In the genomic region with DNA sequence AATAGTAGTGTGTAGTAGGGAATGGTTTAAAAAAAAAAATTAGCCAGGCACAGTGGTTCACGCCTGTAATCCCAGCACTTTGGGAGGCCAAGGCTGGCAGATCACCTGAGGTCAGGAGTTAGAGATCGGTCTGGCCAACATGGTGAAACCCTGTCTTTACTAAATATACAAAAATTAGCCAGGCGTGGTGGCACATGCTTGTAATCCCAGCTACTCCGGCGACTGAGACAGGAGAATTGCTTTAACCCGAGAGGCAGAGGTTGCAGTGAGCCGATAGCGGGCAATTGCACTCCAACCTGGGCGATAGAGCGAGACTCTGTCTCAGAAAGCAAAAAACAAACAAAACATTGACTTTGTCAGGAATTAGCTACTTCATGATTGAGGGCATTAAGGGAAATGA, we compare ENCODE assay signal across 16 cellular contexts. TPM values are rescaled to one million over a fixed set of nuclear protein-coding genes. Genes with fewer than 3 reads are reported as not detected.
DNase-seq lines count a peak whose midpoint lies in the region; ATAC-seq and TF ChIP-seq lines count a peak whose summit lies in the region.
"Not testable (repeated sequence)": the region's sequence is repeated elsewhere in the genome, so short reads cannot be mapped to it uniquely, and the experiment has no call there.
"Had no signal": no experiment of that assay in that cellular context is flagged by ENCODE, and none has a peak within 500 bp of the region (broad histone marks: within the 10 kb centered on the region; RNA-seq: fewer than 3 reads in every experiment).

No MANE protein-coding gene starts in this region.

- TF ChIP-seq CTCF in PC-3 (conservative IDR thresholded peaks at IDR 0.05; ENCODE audit: low read depth, low read length); spleen (IDR thresholded peaks at IDR 0.05 in 8 of 11, conservative IDR thresholded peaks at IDR 0.05 in 3 of 11): not testable (repeated sequence)

- in situ Hi-C loops in GM23248 (cut with MboI): not testable (repeated sequence)

- H3K4me1 Mint-ChIP-seq in activated CD4-positive, alpha-beta T cell treated with anti-CD3 and anti-CD28 coated beads, Interleukin-2, amount 10 ng/mL, durations not matched to agents 7 days and 5 days: peaks cover 67% of the 10 kb centered on the region
- peaks cover 67% of the 10 kb centered on the region for H3K4me1 Mint-ChIP-seq in dendritic cell treated with granulocyte-macrophage colony-stimulating factor and Interleukin-4, amounts not matched to agents 40 ng/mL and 50 ng/mL, for 4 days (ENCODE audit: low read depth)
- peaks cover 19 to 78% (median 63%) of the 10 kb centered on the region in 4 donors for H3K4me1 Mint-ChIP-seq in naive thymus-derived CD8-positive, alpha-beta T cell

- POLR2A ChIA-PET in PC-3 (lab: Charles Lee; ENCODE audit: unreplicated experiment): not testable (repeated sequence)
- POLR2A ChIA-PET in activated CD4-positive, alpha-beta T cell treated with anti-CD3 and anti-CD28 coated beads, Interleukin-2, amount 10 ng/mL, durations not matched to agents 7 days and 5 days (lab: Charles Lee): interaction anchor here (0.5 kb wide), 1 partner anchor 44 kb away, joined by 3 read pairs; no protein-coding TSS in a partner anchor
- POLR2A ChIA-PET in naive thymus-derived CD8-positive, alpha-beta T cell (lab: Charles Lee): interaction anchor here (1.2 to 4.2 kb wide), 7 partner anchors 12 to 99 kb away, joined by 4 to 52 read pairs (median 10); a partner anchor contains a TSS

- intact Hi-C loops in PC-3 (cut with micrococcal nuclease); spleen (cut with DNase I; ENCODE audit: low total_unique reads): not testable (repeated sequence)
- intact Hi-C loops in dendritic cell treated with granulocyte-macrophage colony-stimulating factor and Interleukin-4, amounts not matched to agents 40 ng/mL and 50 ng/mL, for 4 days (cut with micrococcal nuclease): loop anchor here (5.0 kb wide), 1 partner anchor 45 kb away; a partner anchor contains a TSS

- not testable (repeated sequence) for H3K9me2 ChIP-seq in GM23248 (ENCODE audit: insufficient read depth); PC-3 (replicated peaks; ENCODE audit: low read length)

- not testable (repeated sequence) for TF ChIP-seq POLR2A in spleen (IDR thresholded peaks at IDR 0.05)

- not testable (repeated sequence) for H3K27me3 ChIP-seq in GM23248 (replicated peaks; ENCODE audit: insufficient read depth); PC-3 (ENCODE audit: low read length); spleen (replicated peaks in 1 of 7)

- H3K27ac Mint-ChIP-seq in activated CD4-positive, alpha-beta T cell treated with anti-CD3 and anti-CD28 coated beads, Interleukin-2, amount 10 ng/mL, durations not matched to agents 7 days and 5 days: not testable (repeated sequence)
- peak overlapping the region; percentile 92 to 99 for H3K27ac Mint-ChIP-seq in activated naive CD4-positive, alpha-beta T cell treated with anti-CD3 and anti-CD28 coated beads, Interleukin-2, amount 50 U/mL, for 72 hours
- H3K27ac Mint-ChIP-seq in dendritic cell treated with granulocyte-macrophage colony-stimulating factor and Interleukin-4, amounts not matched to agents 40 ng/mL and 50 ng/mL, for 4 days: peak overlapping the region; percentile 92
- H3K27ac Mint-ChIP-seq in naive thymus-derived CD8-positive, alpha-beta T cell: peak overlapping the region in 9 of 10 donors; percentile 44 to 99 (median 90)

- not testable (repeated sequence) for H3K27me3 Mint-ChIP-seq in activated CD4-positive, alpha-beta T cell treated with anti-CD3 and anti-CD28 coated beads, Interleukin-2, amount 10 ng/mL, durations not matched to agents 7 days and 5 days; dendritic cell treated with granulocyte-macrophage colony-stimulating factor and Interleukin-4, amounts not matched to agents 40 ng/mL and 50 ng/mL, for 4 days; naive thymus-derived CD8-positive, alpha-beta T cell

- H3K36me3 ChIP-seq in GM23248 (ENCODE audit: low read depth): not testable (repeated sequence)
- H3K36me3 ChIP-seq in PC-3 (ENCODE audit: low read depth, low read length) (peaks cover 21% of the 10 kb centered on the region), spleen (peaks cover 0 to 52% (median 18%) of the 10 kb centered on the region in 6 donors)

- peaks cover 42% of the 10 kb centered on the region for H3K79me2 ChIP-seq in GM23248 (ENCODE audit: insufficient read depth)
- H3K79me2 ChIP-seq in PC-3 (ENCODE audit: low read length): peaks cover 52% of the 10 kb centered on the region

- H3K9me3 ChIP-seq in GM23248 (ENCODE audit: low read depth); PC-3 (ENCODE audit: low read length); spleen: not testable (repeated sequence)

- H3K27ac ChIP-seq in GM23248 (peak overlapping the region; percentile 100), PC-3 (ENCODE audit: low read length) (peak overlapping the region; percentile 98), spleen (peak overlapping the region in 5 of 8 donors; percentile 66 to 94 (median 87))

- not testable (repeated sequence) for H3K9me3 Mint-ChIP-seq in activated CD4-positive, alpha-beta T cell treated with anti-CD3 and anti-CD28 coated beads, Interleukin-2, amount 10 ng/mL, durations not matched to agents 7 days and 5 days; activated naive CD4-positive, alpha-beta T cell treated with anti-CD3 and anti-CD28 coated beads, Interleukin-2, amount 50 U/mL, for 72 hours; dendritic cell treated with granulocyte-macrophage colony-stimulating factor and Interleukin-4, amounts not matched to agents 40 ng/mL and 50 ng/mL, for 4 days; naive thymus-derived CD8-positive, alpha-beta T cell

- H3K4me1 ChIP-seq in GM23248 (ENCODE audit: insufficient read depth) (peaks cover 46% of the 10 kb centered on the region), PC-3 (ENCODE audit: insufficient read depth, low read length) (peaks cover 49% of the 10 kb centered on the region), spleen (peaks cover 33 to 75% (median 66%) of the 10 kb centered on the region in 6 donors)

- WGBS in GM23248 (ENCODE audit: low coverage in 1 of 2, low lambda C conversion rate in 2 of 2, missing lambda C conversion rate in 2 of 2), 2 experiments: 92 to 95% methylated on average over 10 of the region's 10 CpGs
- 94 to 97% (median 95%) methylated on average over 10 of the region's 10 CpGs for WGBS in spleen, 5 donors

- H3K4me3 ChIP-seq in GM23248 (peak overlapping the region; percentile 93), PC-3 (ENCODE audit: low read length) (peak overlapping the region; percentile 96), spleen (peak overlapping the region in 1 of 8 donors; percentile 98)

- H3K36me3 Mint-ChIP-seq in activated CD4-positive, alpha-beta T cell treated with anti-CD3 and anti-CD28 coated beads, Interleukin-2, amount 10 ng/mL, durations not matched to agents 7 days and 5 days (ENCODE audit: low read depth): peaks cover 51% of the 10 kb centered on the region
- H3K36me3 Mint-ChIP-seq in activated naive CD4-positive, alpha-beta T cell treated with anti-CD3 and anti-CD28 coated beads, Interleukin-2, amount 50 U/mL, for 72 hours: peaks cover 61 to 68% of the 10 kb centered on the region in 2 donors
- peaks cover 90% of the 10 kb centered on the region for H3K36me3 Mint-ChIP-seq in dendritic cell treated with granulocyte-macrophage colony-stimulating factor and Interleukin-4, amounts not matched to agents 40 ng/mL and 50 ng/mL, for 4 days (ENCODE audit: low read depth)
- peaks cover 0 to 36% (median 2%) of the 10 kb centered on the region in 3 donors for H3K36me3 Mint-ChIP-seq in naive thymus-derived CD8-positive, alpha-beta T cell

- DNase-seq in GM23248; PC-3; activated CD4-positive, alpha-beta T cell treated with anti-CD3 and anti-CD28 coated beads, Interleukin-2, amount 10 ng/mL, durations not matched to agents 7 days and 5 days; activated naive CD4-positive, alpha-beta T cell treated with anti-CD3 and anti-CD28 coated beads, Interleukin-2, amount 50 U/mL, for 72 hours (ENCODE audit: low spot score in 2 of 2); naive thymus-derived CD8-positive, alpha-beta T cell; spleen: not testable (repeated sequence)

- H3K4me2 ChIP-seq in GM23248 (ENCODE audit: unreplicated experiment) (peak overlapping the region; percentile 90), PC-3 (ENCODE audit: low read length) (peak overlapping the region; percentile 90)

- not testable (repeated sequence) for H4K20me1 ChIP-seq in GM23248 (ENCODE audit: insufficient read depth); PC-3 (ENCODE audit: low read length)

- H3K9ac ChIP-seq in GM23248 (peak overlapping the region; percentile 96), PC-3 (ENCODE audit: low read length) (peak overlapping the region; percentile 91; the same call in 1 of the 2 replicates)

- peak overlapping the region; percentile 97 for H3K4me3 Mint-ChIP-seq in activated CD4-positive, alpha-beta T cell treated with anti-CD3 and anti-CD28 coated beads, Interleukin-2, amount 10 ng/mL, durations not matched to agents 7 days and 5 days
- H3K4me3 Mint-ChIP-seq in dendritic cell treated with granulocyte-macrophage colony-stimulating factor and Interleukin-4, amounts not matched to agents 40 ng/mL and 50 ng/mL, for 4 days: peak overlapping the region; percentile 94
- peak overlapping the region; percentile 22 to 100 (median 98) for H3K4me3 Mint-ChIP-seq in naive thymus-derived CD8-positive, alpha-beta T cell

- BruUV-seq in PC-3 (replicated peaks; lab: Mats Ljungman, UMichigan): not testable (repeated sequence)

- not testable (repeated sequence) for ATAC-seq in PC-3; activated naive CD4-positive, alpha-beta T cell treated with anti-CD3 and anti-CD28 coated beads, Interleukin-2, amount 50 U/mL, for 72 hours; naive thymus-derived CD8-positive, alpha-beta T cell

- CTCF ChIA-PET in PC-3 (lab: Charles Lee): interaction anchor here (0.6 kb wide), 1 partner anchor 24 kb away, joined by 3 read pairs; a partner anchor contains a TSS
- CTCF ChIA-PET in activated CD4-positive, alpha-beta T cell treated with anti-CD3 and anti-CD28 coated beads, Interleukin-2, amount 10 ng/mL, durations not matched to agents 7 days and 5 days (lab: Charles Lee): interaction anchor here (0.9 to 2.9 kb wide), 6 partner anchors 24 to 231 kb away, joined by 3 to 30 read pairs (median 4); a partner anchor contains a TSS

- H3F3A ChIP-seq in GM23248 (ENCODE audit: insufficient read depth): peaks cover 55% of the 10 kb centered on the region
- H3F3A ChIP-seq in PC-3 (ENCODE audit: low read length, unreplicated experiment): not testable (repeated sequence)

- H2AFZ ChIP-seq in GM23248; PC-3 (ENCODE audit: low read length): not testable (repeated sequence)

RNA-seq across cellular contexts. Expression of a gene that starts 1.8 kb away (rescaled TPM):
- 380 and 393 TPM in 2 replicates for total RNA-seq in GM23248 (2014; rRNA removed; shearing (Covaris generic))
- polyA plus RNA-seq in GM23248 (2016; fragmentation: Nextera tagmentation; extraction: Ambion mirVana) (609 and 625 TPM in 2 replicates), spleen (1,000 to 10,000 TPM; 1,813 to 2,525 (median 1,837) TPM)
- total RNA-seq in PC-3 (2014; rRNA removed) (476 and 519 TPM in 2 replicates), spleen (100 to 1,000 TPM; 399 to 795 (median 497) TPM)
- total RNA-seq in activated CD4-positive, alpha-beta T cell treated with anti-CD3 and anti-CD28 coated beads, Interleukin-2, amount 10 ng/mL, durations not matched to agents 7 days and 5 days: 100 to 1,000 TPM; 305 to 335 TPM
- 100 to 1,000 TPM; 334 to 355 TPM for total RNA-seq in activated naive CD4-positive, alpha-beta T cell treated with anti-CD3 and anti-CD28 coated beads, Interleukin-2, amount 50 U/mL, for 72 hours
- 100 to 1,000 TPM; 663 to 692 TPM for total RNA-seq in naive thymus-derived CD8-positive, alpha-beta T cell
- 1,000 to 10,000 TPM; 1,657 to 1,928 (median 1,896) TPM for polyA plus RNA-seq in naive thymus-derived CD8-positive, alpha-beta T cell

RNA-seq across cellular contexts. Expression of a gene that starts 2.4 kb away (rescaled TPM):
- 39.6 and 48.9 TPM in 2 replicates for total RNA-seq in GM23248 (2014; rRNA removed; shearing (Covaris generic))
- polyA plus RNA-seq in GM23248 (2016; fragmentation: Nextera tagmentation; extraction: Ambion mirVana) (47.8 and 52.4 TPM in 2 replicates), spleen (10 to 100 TPM; 56.6 to 79.2 (median 76.0) TPM)
- total RNA-seq in PC-3 (2014; rRNA removed) (81.0 and 89.9 TPM in 2 replicates), spleen (10 to 100 TPM; 31.1 to 53.3 (median 34.9) TPM)
- total RNA-seq in activated CD4-positive, alpha-beta T cell treated with anti-CD3 and anti-CD28 coated beads, Interleukin-2, amount 10 ng/mL, durations not matched to agents 7 days and 5 days: 10 to 100 TPM; 47.9 to 56.4 TPM
- 10 to 100 TPM; 63.8 to 91.5 TPM for total RNA-seq in activated naive CD4-positive, alpha-beta T cell treated with anti-CD3 and anti-CD28 coated beads, Interleukin-2, amount 50 U/mL, for 72 hours
- 10 to 100 TPM; 48.3 to 53.5 TPM for total RNA-seq in naive thymus-derived CD8-positive, alpha-beta T cell
- 10 to 100 TPM; 64.4 to 81.2 (median 68.6) TPM for polyA plus RNA-seq in naive thymus-derived CD8-positive, alpha-beta T cell

RNA-seq across cellular contexts. Expression of a gene that starts 24.3 kb away (rescaled TPM):
- 63.4 and 72.0 TPM in 2 replicates for total RNA-seq in GM23248 (2014; rRNA removed; shearing (Covaris generic))
- polyA plus RNA-seq in GM23248 (2016; fragmentation: Nextera tagmentation; extraction: Ambion mirVana): 46.6 and 49.7 TPM in 2 replicates
- 53.5 and 55.8 TPM in 2 replicates for total RNA-seq in PC-3 (2014; rRNA removed)
- total RNA-seq in activated CD4-positive, alpha-beta T cell treated with anti-CD3 and anti-CD28 coated beads, Interleukin-2, amount 10 ng/mL, durations not matched to agents 7 days and 5 days: 10 to 100 TPM; 59.1 to 63.0 TPM
- 10 to 100 TPM; 52.3 to 83.5 TPM for total RNA-seq in activated naive CD4-positive, alpha-beta T cell treated with anti-CD3 and anti-CD28 coated beads, Interleukin-2, amount 50 U/mL, for 72 hours
- 10 to 100 TPM; 66.8 to 68.2 TPM for total RNA-seq in naive thymus-derived CD8-positive, alpha-beta T cell
- 10 to 100 TPM; 34.1 to 57.2 (median 39.3) TPM for polyA plus RNA-seq in naive thymus-derived CD8-positive, alpha-beta T cell
- 10 to 100 TPM; 39.3 to 67.9 (median 49.7) TPM for total RNA-seq in spleen
- polyA plus RNA-seq in spleen: 10 to 100 TPM; 32.4 to 42.4 (median 33.5) TPM

RNA-seq across cellular contexts. Expression of a gene that starts 29.0 kb away (rescaled TPM):
- total RNA-seq in GM23248 (2014; rRNA removed; shearing (Covaris generic)): 5.6 and 8.5 TPM in 2 replicates
- polyA plus RNA-seq in GM23248 (2016; fragmentation: Nextera tagmentation; extraction: Ambion mirVana) (2.0 and 3.3 TPM in 2 replicates), spleen (1 to 10 TPM in 1 of 3 donors, under 1 TPM in 2; 0.85 to 1.9 (median 0.93) TPM)
- total RNA-seq in PC-3 (2014; rRNA removed) (31.6 and 37.3 TPM in 2 replicates), spleen (1 to 10 TPM; 1.7 to 7.2 (median 4.7) TPM)
- total RNA-seq in activated CD4-positive, alpha-beta T cell treated with anti-CD3 and anti-CD28 coated beads, Interleukin-2, amount 10 ng/mL, durations not matched to agents 7 days and 5 days: 100 to 1,000 TPM; 107 to 125 TPM
- total RNA-seq in activated naive CD4-positive, alpha-beta T cell treated with anti-CD3 and anti-CD28 coated beads, Interleukin-2, amount 50 U/mL, for 72 hours: 10 to 100 TPM; 32.8 to 76.3 TPM
- under 1 TPM; 0.27 to 0.81 TPM for total RNA-seq in naive thymus-derived CD8-positive, alpha-beta T cell
- polyA plus RNA-seq in naive thymus-derived CD8-positive, alpha-beta T cell: not detected

RNA-seq across cellular contexts. Expression of a gene that starts 39.0 kb away (rescaled TPM):
- total RNA-seq in GM23248 (2014; rRNA removed; shearing (Covaris generic)): not detected in 2 replicates
- polyA plus RNA-seq in GM23248 (2016; fragmentation: Nextera tagmentation; extraction: Ambion mirVana) (not detected in 2 replicates), spleen (not detected)
- total RNA-seq in PC-3 (2014; rRNA removed) (not detected in 2 replicates), spleen (not detected)
- total RNA-seq in activated CD4-positive, alpha-beta T cell treated with anti-CD3 and anti-CD28 coated beads, Interleukin-2, amount 10 ng/mL, durations not matched to agents 7 days and 5 days: not detected
- total RNA-seq in activated naive CD4-positive, alpha-beta T cell treated with anti-CD3 and anti-CD28 coated beads, Interleukin-2, amount 50 U/mL, for 72 hours: not detected
- not detected for total RNA-seq in naive thymus-derived CD8-positive, alpha-beta T cell
- polyA plus RNA-seq in naive thymus-derived CD8-positive, alpha-beta T cell: under 1 TPM in 1 of 3 donors, not detected in 2; 0.05 TPM
- total RNA-seq: activated CD4-positive, alpha-beta memory T cell treated with anti-CD3 and anti-CD28 coated beads, Interleukin-2, amount 10 ng/mL, durations not matched to agents 7 days and 5 days; breast epithelium; glomerular endothelial cell; kidney epithelial cell; lung microvascular endothelial cell; posterior vena cava; sigmoid colon; SK-MEL-5 had no signal
- polyA plus RNA-seq: adipose tissue, sigmoid colon had no signal
